22 cellular contexts compared by ENCODE assay signal in the genomic region with DNA sequence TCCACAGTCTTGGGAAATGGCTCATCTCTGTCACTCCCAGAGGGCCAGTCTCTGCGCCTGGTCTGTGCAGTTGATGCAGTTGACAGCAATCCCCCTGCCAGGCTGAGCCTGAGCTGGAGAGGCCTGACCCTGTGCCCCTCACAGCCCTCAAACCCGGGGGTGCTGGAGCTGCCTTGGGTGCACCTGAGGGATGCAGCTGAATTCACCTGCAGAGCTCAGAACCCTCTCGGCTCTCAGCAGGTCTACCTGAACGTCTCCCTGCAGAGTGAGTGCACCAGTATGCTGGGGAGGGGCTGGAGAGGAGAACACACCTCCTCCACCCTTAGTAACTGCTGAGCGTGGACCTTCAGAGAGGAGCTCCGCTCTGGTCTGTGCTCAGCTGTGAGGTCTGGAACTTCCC. TPM values are rescaled to one million over a fixed set of nuclear protein-coding genes. Genes with fewer than 3 reads are reported as not detected.
A peak's percentile ranks its signal among the peaks of the same experiment; 100 is the strongest.
DNase-seq lines count a peak whose midpoint lies in the region; ATAC-seq and TF ChIP-seq lines count a peak whose summit lies in the region.
"Had no signal": no experiment of that assay in that cellular context is flagged by ENCODE, and none has a peak within 500 bp of the region (broad histone marks: within the 10 kb centered on the region; RNA-seq: fewer than 3 reads in every experiment).

No MANE protein-coding gene starts in this region.

- peaks cover 0 to 3% of the 10 kb centered on the region in 2 donors for H3K4me1 ChIP-seq in muscle layer of duodenum (ENCODE audit: control insufficient read depth in 1 of 2, insufficient read depth in 2 of 2, low read length in 2 of 2)
- H3K4me1 ChIP-seq in suprapubic skin = peaks cover 9% of the 10 kb centered on the region
- H3K4me1 ChIP-seq: HAP-1 had no signal

- H3K36me3 ChIP-seq in muscle layer of duodenum (ENCODE audit: control insufficient read depth in 1 of 2, insufficient read depth in 2 of 2, low read length in 2 of 2) (no peaks in the 10 kb centered on the region), suprapubic skin (no peaks in the 10 kb centered on the region)
- H3K36me3 ChIP-seq: cardiac muscle cell, esophagus squamous epithelium, HAP-1, MG63 had no signal

- peak overlapping the region; percentile 52 for H3K27ac Mint-ChIP-seq in activated naive CD8-positive, alpha-beta T cell treated with anti-CD3 and anti-CD28 coated beads, Interleukin-2, amount 10 ng/mL, durations not matched to agents 7 days and 5 days
- no peak overlapping the region for H3K27ac Mint-ChIP-seq in activated naive CD8-positive, alpha-beta T cell treated with anti-CD3 and anti-CD28 coated beads for 36 hours
- H3K27ac Mint-ChIP-seq in T-helper 17 cell = peak overlapping the region; percentile 56

- no peak for ATAC-seq in activated naive CD8-positive, alpha-beta T cell treated with anti-CD3 and anti-CD28 coated beads, Interleukin-2, amount 10 ng/mL, durations not matched to agents 7 days and 5 days (ENCODE audit: low read depth)
- ATAC-seq in T-helper 17 cell (no peak), GM19397 (IDR thresholded peaks at IDR 0.05; ENCODE audit: unreplicated experiment) (no peak)

- H3K27me3 Mint-ChIP-seq in activated naive CD8-positive, alpha-beta T cell treated with anti-CD3 and anti-CD28 coated beads, Interleukin-2, amount 10 ng/mL, durations not matched to agents 7 days and 5 days = no peaks in the 10 kb centered on the region
- H3K27me3 Mint-ChIP-seq in activated naive CD8-positive, alpha-beta T cell treated with anti-CD3 and anti-CD28 coated beads for 36 hours = no peaks in the 10 kb centered on the region
- peaks cover 4% of the 10 kb centered on the region for H3K27me3 Mint-ChIP-seq in T-helper 17 cell

- peaks cover 65% of the 10 kb centered on the region for H3K4me1 Mint-ChIP-seq in activated naive CD8-positive, alpha-beta T cell treated with anti-CD3 and anti-CD28 coated beads, Interleukin-2, amount 10 ng/mL, durations not matched to agents 7 days and 5 days
- H3K4me1 Mint-ChIP-seq in activated naive CD8-positive, alpha-beta T cell treated with anti-CD3 and anti-CD28 coated beads for 36 hours = peaks cover 75% of the 10 kb centered on the region
- H3K4me1 Mint-ChIP-seq in T-helper 17 cell = peaks cover 44% of the 10 kb centered on the region

- H3K27me3 ChIP-seq in muscle layer of duodenum (ENCODE audit: low read depth, low read length) (no peaks in the 10 kb centered on the region), suprapubic skin (peaks cover 24% of the 10 kb centered on the region)
- H3K27me3 ChIP-seq: cardiac muscle cell, MG63 had no signal

- peak overlapping the region; percentile 0 to 5 for H3K4me3 ChIP-seq in muscle layer of duodenum (ENCODE audit: low read depth in 1 of 2, low read length in 2 of 2)
- peak overlapping the region; percentile 11 for H3K4me3 ChIP-seq in suprapubic skin
- H3K4me3 ChIP-seq: cardiac muscle cell, HAP-1, MG63 had no signal

- H3K27ac ChIP-seq in muscle layer of duodenum (ENCODE audit: low read length) (peak overlapping the region; percentile 28), suprapubic skin (no peak overlapping the region)
- H3K27ac ChIP-seq: cardiac muscle cell, RWPE1 had no signal

- POLR2A ChIA-PET in activated naive CD8-positive, alpha-beta T cell treated with anti-CD3 and anti-CD28 coated beads, Interleukin-2, amount 10 ng/mL, durations not matched to agents 7 days and 5 days (lab: Charles Lee) = no interaction called here

- no peak overlapping the region for H3K4me3 Mint-ChIP-seq in activated naive CD8-positive, alpha-beta T cell treated with anti-CD3 and anti-CD28 coated beads, Interleukin-2, amount 10 ng/mL, durations not matched to agents 7 days and 5 days
- H3K4me3 Mint-ChIP-seq in activated naive CD8-positive, alpha-beta T cell treated with anti-CD3 and anti-CD28 coated beads for 36 hours = no peak overlapping the region
- peak overlapping the region; percentile 50 for H3K4me3 Mint-ChIP-seq in T-helper 17 cell
- H3K4me3 Mint-ChIP-seq: nephron progenitor cell had no signal

- DNase-seq in activated naive CD8-positive, alpha-beta T cell treated with anti-CD3 and anti-CD28 coated beads, Interleukin-2, amount 10 ng/mL, durations not matched to agents 7 days and 5 days = peak; percentile 29
- no peak for DNase-seq in activated naive CD8-positive, alpha-beta T cell treated with anti-CD3 and anti-CD28 coated beads for 36 hours
- DNase-seq in T-helper 17 cell (no peak), suprapubic skin (ENCODE audit: low spot score in 2 of 2) (peak; percentile 55 to 58), NCI-H2081 (lab: John Stamatoyannopoulos, UW) (no peak), middle frontal gyrus (ENCODE audit: extremely low spot score, low spot score) (no peak)
- DNase-seq: activated CD4-positive, alpha-beta T cell treated with anti-CD3 and anti-CD28 coated beads, Interleukin-2, amount 50 U/mL, for 1 hour; effector CD4-positive, alpha-beta T cell; esophagus squamous epithelium; left ventricle myocardium superior; NCI-H1930; nephron progenitor cell; stimulated activated naive CD4-positive, alpha-beta T cell had no signal

- TF ChIP-seq POLR2A in suprapubic skin (IDR thresholded peaks at IDR 0.05) = no peak

- TF ChIP-seq CTCF in suprapubic skin (IDR thresholded peaks at IDR 0.05) = no peak

- WGBS in suprapubic skin = 62% methylated on average over 6 of the region's 6 CpGs

- H3K36me3 Mint-ChIP-seq in activated naive CD8-positive, alpha-beta T cell treated with anti-CD3 and anti-CD28 coated beads, Interleukin-2, amount 10 ng/mL, durations not matched to agents 7 days and 5 days = peaks cover 1% of the 10 kb centered on the region
- peaks cover 2% of the 10 kb centered on the region for H3K36me3 Mint-ChIP-seq in activated naive CD8-positive, alpha-beta T cell treated with anti-CD3 and anti-CD28 coated beads for 36 hours
- peaks cover 3% of the 10 kb centered on the region for H3K36me3 Mint-ChIP-seq in T-helper 17 cell (ENCODE audit: low read depth)

- no peaks in the 10 kb centered on the region for H3K9me3 ChIP-seq in T-helper 17 cell (ENCODE audit: control insufficient read depth, low read length, poor library complexity, severe bottlenecking)
- H3K9me3 ChIP-seq in muscle layer of duodenum (ENCODE audit: control insufficient read depth in 1 of 2, low read length in 2 of 2) = no peaks in the 10 kb centered on the region
- no peaks in the 10 kb centered on the region for H3K9me3 ChIP-seq in suprapubic skin
- H3K9me3 ChIP-seq: esophagus squamous epithelium, HAP-1, MG63 had no signal

- TF ChIP-seq EP300 in suprapubic skin (IDR thresholded peaks at IDR 0.05) = no peak

- no peaks in the 10 kb centered on the region for H3K9me3 Mint-ChIP-seq in activated naive CD8-positive, alpha-beta T cell treated with anti-CD3 and anti-CD28 coated beads, Interleukin-2, amount 10 ng/mL, durations not matched to agents 7 days and 5 days
- no peaks in the 10 kb centered on the region for H3K9me3 Mint-ChIP-seq in activated naive CD8-positive, alpha-beta T cell treated with anti-CD3 and anti-CD28 coated beads for 36 hours
- H3K9me3 Mint-ChIP-seq: nephron progenitor cell had no signal

RNA-seq across cellular contexts. Expression of a gene that starts 2.3 kb away (rescaled TPM):
- total RNA-seq in activated naive CD8-positive, alpha-beta T cell treated with anti-CD3 and anti-CD28 coated beads, Interleukin-2, amount 10 ng/mL, durations not matched to agents 7 days and 5 days = 1 to 10 TPM; 1.3 to 2.0 TPM
- total RNA-seq in activated naive CD8-positive, alpha-beta T cell treated with anti-CD3 and anti-CD28 coated beads for 36 hours = 1 to 10 TPM; 1.3 to 1.6 TPM
- total RNA-seq in T-helper 17 cell (1 to 10 TPM; 1.4 to 4.8 TPM), suprapubic skin (1 to 10 TPM in 1 of 4 donors, under 1 TPM in 2, not detected in 1; 0.68 to 1.3 (median 0.83) TPM)
- total RNA-seq: cardiac muscle cell, glomerular endothelial cell, NCI-H460 had no signal

RNA-seq across cellular contexts. Expression of a gene that starts 15.1 kb away (rescaled TPM):
- under 1 TPM; 0.33 to 0.40 TPM for total RNA-seq in activated naive CD8-positive, alpha-beta T cell treated with anti-CD3 and anti-CD28 coated beads, Interleukin-2, amount 10 ng/mL, durations not matched to agents 7 days and 5 days
- total RNA-seq in activated naive CD8-positive, alpha-beta T cell treated with anti-CD3 and anti-CD28 coated beads for 36 hours = not detected
- total RNA-seq in T-helper 17 cell (under 1 TPM in 1 of 2 donors, not detected in 1; 0.42 TPM), suprapubic skin (not detected)
- total RNA-seq: cardiac muscle cell, glomerular endothelial cell, NCI-H460 had no signal

RNA-seq across cellular contexts. Expression of a gene that starts 18.8 kb away (rescaled TPM):
- 10 to 100 TPM in 1 of 2 experiments, 1 to 10 TPM in 1; 9.4 to 10.1 TPM for total RNA-seq in activated naive CD8-positive, alpha-beta T cell treated with anti-CD3 and anti-CD28 coated beads, Interleukin-2, amount 10 ng/mL, durations not matched to agents 7 days and 5 days
- total RNA-seq in activated naive CD8-positive, alpha-beta T cell treated with anti-CD3 and anti-CD28 coated beads for 36 hours = 10 to 100 TPM; 10.9 to 11.4 TPM
- total RNA-seq in T-helper 17 cell (1 to 10 TPM; 4.1 to 4.6 TPM), suprapubic skin (10 to 100 TPM in 3 of 4 donors, 1 to 10 TPM in 1; 7.7 to 14.6 (median 12.9) TPM)

RNA-seq across cellular contexts. Expression of a gene that starts 44.3 kb away (rescaled TPM):
- total RNA-seq in activated naive CD8-positive, alpha-beta T cell treated with anti-CD3 and anti-CD28 coated beads, Interleukin-2, amount 10 ng/mL, durations not matched to agents 7 days and 5 days = under 1 TPM; 0.72 to 0.91 TPM
- under 1 TPM; 0.30 to 0.31 TPM for total RNA-seq in activated naive CD8-positive, alpha-beta T cell treated with anti-CD3 and anti-CD28 coated beads for 36 hours
- under 1 TPM; 0.32 to 0.39 TPM for total RNA-seq in T-helper 17 cell
- total RNA-seq in suprapubic skin = 10 to 100 TPM in 1 of 4 donors, 1 to 10 TPM in 3; 3.8 to 22.8 (median 5.2) TPM
- total RNA-seq: glomerular endothelial cell, NCI-H460, urinary bladder had no signal

Comparison
In these comparisons a context has a peak if more than half of its experiments do, and no peak if none do; other contexts are left out.
1. DNase-seq: peak in activated naive CD8-positive, alpha-beta T cell treated with anti-CD3 and anti-CD28 coated beads, Interleukin-2, amount 10 ng/mL, durations not matched to agents 7 days and 5 days (single experiment) and suprapubic skin (2 of 2); none in activated naive CD8-positive, alpha-beta T cell treated with anti-CD3 and anti-CD28 coated beads for 36 hours (single experiment), T-helper 17 cell (0 of 3), NCI-H2081 (0 of 2) and middle frontal gyrus (single experiment).